ENCODE assay signal across 3 cellular contexts in genomic region chr12:96256672-96257361, GRCh38.
TF ChIP-seq lines count a peak whose summit lies in the region.

No MANE protein-coding gene starts in this region.

TF ChIP-seq in SK-N-SH treated with all-trans-retinoic acid at 6 μM for 48 hours, 23 proteins besides CTCF, POLR2A, EP300 and RAD21:
- TF ChIP-seq, protein P1, sequence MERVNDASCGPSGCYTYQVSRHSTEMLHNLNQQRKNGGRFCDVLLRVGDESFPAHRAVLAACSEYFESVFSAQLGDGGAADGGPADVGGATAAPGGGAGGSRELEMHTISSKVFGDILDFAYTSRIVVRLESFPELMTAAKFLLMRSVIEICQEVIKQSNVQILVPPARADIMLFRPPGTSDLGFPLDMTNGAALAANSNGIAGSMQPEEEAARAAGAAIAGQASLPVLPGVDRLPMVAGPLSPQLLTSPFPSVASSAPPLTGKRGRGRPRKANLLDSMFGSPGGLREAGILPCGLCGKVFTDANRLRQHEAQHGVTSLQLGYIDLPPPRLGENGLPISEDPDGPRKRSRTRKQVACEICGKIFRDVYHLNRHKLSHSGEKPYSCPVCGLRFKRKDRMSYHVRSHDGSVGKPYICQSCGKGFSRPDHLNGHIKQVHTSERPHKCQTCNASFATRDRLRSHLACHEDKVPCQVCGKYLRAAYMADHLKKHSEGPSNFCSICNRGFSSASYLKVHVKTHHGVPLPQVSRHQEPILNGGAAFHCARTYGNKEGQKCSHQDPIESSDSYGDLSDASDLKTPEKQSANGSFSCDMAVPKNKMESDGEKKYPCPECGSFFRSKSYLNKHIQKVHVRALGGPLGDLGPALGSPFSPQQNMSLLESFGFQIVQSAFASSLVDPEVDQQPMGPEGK (CRISPR knock-in tag; IDR thresholded peaks at IDR 0.05; ENCODE audit: borderline replicate concordance), result no peak
- TF ChIP-seq, protein P2, sequence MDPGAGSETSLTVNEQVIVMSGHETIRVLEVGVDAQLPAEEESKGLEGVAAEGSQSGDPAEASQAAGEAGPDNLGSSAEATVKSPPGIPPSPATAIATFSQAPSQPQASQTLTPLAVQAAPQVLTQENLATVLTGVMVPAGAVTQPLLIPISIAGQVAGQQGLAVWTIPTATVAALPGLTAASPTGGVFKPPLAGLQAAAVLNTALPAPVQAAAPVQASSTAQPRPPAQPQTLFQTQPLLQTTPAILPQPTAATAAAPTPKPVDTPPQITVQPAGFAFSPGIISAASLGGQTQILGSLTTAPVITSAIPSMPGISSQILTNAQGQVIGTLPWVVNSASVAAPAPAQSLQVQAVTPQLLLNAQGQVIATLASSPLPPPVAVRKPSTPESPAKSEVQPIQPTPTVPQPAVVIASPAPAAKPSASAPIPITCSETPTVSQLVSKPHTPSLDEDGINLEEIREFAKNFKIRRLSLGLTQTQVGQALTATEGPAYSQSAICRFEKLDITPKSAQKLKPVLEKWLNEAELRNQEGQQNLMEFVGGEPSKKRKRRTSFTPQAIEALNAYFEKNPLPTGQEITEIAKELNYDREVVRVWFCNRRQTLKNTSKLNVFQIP (CRISPR knock-in tag; IDR thresholded peaks at IDR 0.05; ENCODE audit: borderline replicate concordance, low read depth), result no peak
- TF ChIP-seq ZNF565 (CRISPR knock-in tag; conservative IDR thresholded peaks at IDR 0.05; ENCODE audit: low read depth), result no peak
TF ChIP-seq in SK-N-SH treated with all-trans-retinoic acid at 6 μM for 48 hours: peak in this region for 0.

TF ChIP-seq in SK-N-SH, 30 proteins besides CTCF, POLR2A, EP300 and RAD21:
- TF ChIP-seq USF1 (IDR thresholded peaks at IDR 0.05; ENCODE audit: borderline replicate concordance, low read depth) (no peak), TEAD4 (IDR thresholded peaks at IDR 0.05; ENCODE audit: borderline replicate concordance, insufficient read depth) (no peak), POLR2AphosphoS5 (IDR thresholded peaks at IDR 0.05; ENCODE audit: low read depth, low read length) (no peak), FOXJ3 (CRISPR knock-in tag; IDR thresholded peaks at IDR 0.05) (no peak), ZBTB33 (IDR thresholded peaks at IDR 0.05; ENCODE audit: borderline replicate concordance, low read depth) (no peak), GABPA (IDR thresholded peaks at IDR 0.05; ENCODE audit: low read depth) (no peak), IRF3 (IDR thresholded peaks at IDR 0.05; ENCODE audit: low read depth, low read length) (no peak), FOXM1 (IDR thresholded peaks at IDR 0.05; ENCODE audit: low read depth) (no peak), RFX5 (IDR thresholded peaks at IDR 0.05; ENCODE audit: low read length) (no peak), USF2 (IDR thresholded peaks at IDR 0.05; ENCODE audit: borderline replicate concordance, low read depth, low read length) (no peak), CHD2 (IDR thresholded peaks at IDR 0.05; ENCODE audit: low read length, partially characterized antibody) (no peak)
- TF ChIP-seq, protein P3, sequence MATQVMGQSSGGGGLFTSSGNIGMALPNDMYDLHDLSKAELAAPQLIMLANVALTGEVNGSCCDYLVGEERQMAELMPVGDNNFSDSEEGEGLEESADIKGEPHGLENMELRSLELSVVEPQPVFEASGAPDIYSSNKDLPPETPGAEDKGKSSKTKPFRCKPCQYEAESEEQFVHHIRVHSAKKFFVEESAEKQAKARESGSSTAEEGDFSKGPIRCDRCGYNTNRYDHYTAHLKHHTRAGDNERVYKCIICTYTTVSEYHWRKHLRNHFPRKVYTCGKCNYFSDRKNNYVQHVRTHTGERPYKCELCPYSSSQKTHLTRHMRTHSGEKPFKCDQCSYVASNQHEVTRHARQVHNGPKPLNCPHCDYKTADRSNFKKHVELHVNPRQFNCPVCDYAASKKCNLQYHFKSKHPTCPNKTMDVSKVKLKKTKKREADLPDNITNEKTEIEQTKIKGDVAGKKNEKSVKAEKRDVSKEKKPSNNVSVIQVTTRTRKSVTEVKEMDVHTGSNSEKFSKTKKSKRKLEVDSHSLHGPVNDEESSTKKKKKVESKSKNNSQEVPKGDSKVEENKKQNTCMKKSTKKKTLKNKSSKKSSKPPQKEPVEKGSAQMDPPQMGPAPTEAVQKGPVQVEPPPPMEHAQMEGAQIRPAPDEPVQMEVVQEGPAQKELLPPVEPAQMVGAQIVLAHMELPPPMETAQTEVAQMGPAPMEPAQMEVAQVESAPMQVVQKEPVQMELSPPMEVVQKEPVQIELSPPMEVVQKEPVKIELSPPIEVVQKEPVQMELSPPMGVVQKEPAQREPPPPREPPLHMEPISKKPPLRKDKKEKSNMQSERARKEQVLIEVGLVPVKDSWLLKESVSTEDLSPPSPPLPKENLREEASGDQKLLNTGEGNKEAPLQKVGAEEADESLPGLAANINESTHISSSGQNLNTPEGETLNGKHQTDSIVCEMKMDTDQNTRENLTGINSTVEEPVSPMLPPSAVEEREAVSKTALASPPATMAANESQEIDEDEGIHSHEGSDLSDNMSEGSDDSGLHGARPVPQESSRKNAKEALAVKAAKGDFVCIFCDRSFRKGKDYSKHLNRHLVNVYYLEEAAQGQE (IDR thresholded peaks at IDR 0.05; ENCODE audit: low read depth, low read length), result no peak

TF ChIP-seq in K562, 482 proteins besides CTCF, POLR2A, EP300 and RAD21:
- TF ChIP-seq CEBPG (CRISPR knock-in tag; IDR thresholded peaks at IDR 0.05) (no peak), CEBPG (tag; conservative IDR thresholded peaks at IDR 0.05 in 1 of 2, IDR thresholded peaks at IDR 0.05 in 1 of 2) (no peak), HMG20B (CRISPR knock-in tag; IDR thresholded peaks at IDR 0.05) (no peak), ELK1 (CRISPR knock-in tag; IDR thresholded peaks at IDR 0.05) (no peak), ZEB2 (IDR thresholded peaks at IDR 0.05) (no peak), ZNF584 (CRISPR knock-in tag; IDR thresholded peaks at IDR 0.05; ENCODE audit: low read depth) (no peak), ZNF143 (CRISPR knock-in tag; IDR thresholded peaks at IDR 0.05) (no peak), GABPB2 (CRISPR knock-in tag; conservative IDR thresholded peaks at IDR 0.05) (no peak), OTX1 (CRISPR knock-in tag; IDR thresholded peaks at IDR 0.05) (no peak)
